ENCODE assay signal across 8 cellular contexts in genomic region chr17:1829189-1829578, GRCh38. TPM values are rescaled to one million over a fixed set of nuclear protein-coding genes. Genes with fewer than 3 reads are reported as not detected.
DNase-seq lines count a peak whose midpoint lies in the region; ATAC-seq and TF ChIP-seq lines count a peak whose summit lies in the region.

No MANE protein-coding gene starts in this region.

- ATAC-seq in HG03196 (IDR thresholded peaks at IDR 0.05; ENCODE audit: unreplicated experiment) (peak; percentile 7), HG02938 (IDR thresholded peaks at IDR 0.05; ENCODE audit: unreplicated experiment) (no peak)
- ATAC-seq in activated CD8-positive, alpha-beta T cell treated with anti-CD3 and anti-CD28 coated beads, Interleukin-2, amount 10 ng/mL, durations not matched to agents 7 days and 5 days, result peak; percentile 12

- H3K27me3 Mint-ChIP-seq in activated CD8-positive, alpha-beta T cell treated with anti-CD3 and anti-CD28 coated beads, Interleukin-2, amount 10 ng/mL, durations not matched to agents 7 days and 5 days (ENCODE audit: low read depth), result no peaks in the 10 kb centered on the region

- no peaks in the 10 kb centered on the region for H3K9me3 ChIP-seq in hepatocyte (ENCODE audit: low read depth)
- H3K9me3 ChIP-seq in skeletal muscle satellite cell (replicated peaks; ENCODE audit: low read length), result no peaks in the 10 kb centered on the region

- H3K4me1 ChIP-seq in hepatocyte (ENCODE audit: insufficient read depth), result peaks cover 6% of the 10 kb centered on the region
- H3K4me1 ChIP-seq in skeletal muscle satellite cell (ENCODE audit: control insufficient read depth, insufficient read depth, low read length), result peaks cover 14% of the 10 kb centered on the region

- CTCF ChIA-PET in activated CD8-positive, alpha-beta T cell treated with anti-CD3 and anti-CD28 coated beads, Interleukin-2, amount 10 ng/mL, durations not matched to agents 7 days and 5 days (lab: Charles Lee), result interaction anchor here (0.7 to 2.5 kb wide), 3 partner anchors 35 to 113 kb away, joined by 3 to 17 read pairs (median 3); no protein-coding TSS in a partner anchor

- H3K4me2 ChIP-seq in hepatocyte (peak overlapping the region; percentile 97), skeletal muscle satellite cell (ENCODE audit: low read length) (peak overlapping the region; percentile 87)

- H3K79me2 ChIP-seq in hepatocyte, result peaks cover 55% of the 10 kb centered on the region

- peak overlapping the region; percentile 83 for H3K27ac ChIP-seq in hepatocyte

- peaks cover 67% of the 10 kb centered on the region for H3K4me1 Mint-ChIP-seq in activated CD8-positive, alpha-beta T cell treated with anti-CD3 and anti-CD28 coated beads, Interleukin-2, amount 10 ng/mL, durations not matched to agents 7 days and 5 days (ENCODE audit: low read depth)

- H4K20me1 ChIP-seq in hepatocyte (ENCODE audit: insufficient read depth, poor library complexity, severe bottlenecking), result no peaks in the 10 kb centered on the region

- POLR2A ChIA-PET in activated CD8-positive, alpha-beta T cell treated with anti-CD3 and anti-CD28 coated beads, Interleukin-2, amount 10 ng/mL, durations not matched to agents 7 days and 5 days (lab: Charles Lee), result interaction anchor here (0.6 to 2.4 kb wide), 14 partner anchors 10 to 507 kb away, joined by 3 to 16 read pairs (median 3); partner anchors contain the start of genes CRK, INPP5K, TSR1 and WDR81

- no peaks in the 10 kb centered on the region for H3K9me3 Mint-ChIP-seq in activated CD8-positive, alpha-beta T cell treated with anti-CD3 and anti-CD28 coated beads, Interleukin-2, amount 10 ng/mL, durations not matched to agents 7 days and 5 days (ENCODE audit: insufficient read depth)

- peak; percentile 53 for DNase-seq in DMS 273 (lab: John Stamatoyannopoulos, UW; ENCODE audit: unreplicated experiment)
- DNase-seq in DMS 273 treated with DMSO at 0.1 percent for 48 hours (lab: John Stamatoyannopoulos, UW), result no peak
- peak; percentile 25 for DNase-seq in activated CD8-positive, alpha-beta T cell treated with anti-CD3 and anti-CD28 coated beads, Interleukin-2, amount 10 ng/mL, durations not matched to agents 7 days and 5 days
- DNase-seq in hepatocyte (ENCODE audit: low spot score), result peak; percentile 37
- no peak for DNase-seq in DMS153 (lab: John Stamatoyannopoulos, UW)

- H2AFZ ChIP-seq in hepatocyte, result peak overlapping the region; percentile 99

- peak overlapping the region; percentile 93 for H3K4me3 ChIP-seq in hepatocyte
- H3K4me3 ChIP-seq in skeletal muscle satellite cell (ENCODE audit: low read length), result peak overlapping the region; percentile 96

- H3K9ac ChIP-seq in skeletal muscle satellite cell (ENCODE audit: low read depth, low read length), result peak overlapping the region; percentile 87

- WGBS in hepatocyte (ENCODE audit: low lambda C conversion rate, missing lambda C conversion rate), result 6% methylated on average over 8 of the region's 13 CpGs

- H3K4me3 Mint-ChIP-seq in activated CD8-positive, alpha-beta T cell treated with anti-CD3 and anti-CD28 coated beads, Interleukin-2, amount 10 ng/mL, durations not matched to agents 7 days and 5 days, result peak overlapping the region; percentile 91

- no peaks in the 10 kb centered on the region for H3K27me3 ChIP-seq in hepatocyte
- H3K27me3 ChIP-seq in skeletal muscle satellite cell (ENCODE audit: control insufficient read depth, insufficient read depth, low read length), result no peaks in the 10 kb centered on the region

- peak overlapping the region; percentile 91 for H3K27ac Mint-ChIP-seq in activated CD8-positive, alpha-beta T cell treated with anti-CD3 and anti-CD28 coated beads, Interleukin-2, amount 10 ng/mL, durations not matched to agents 7 days and 5 days

- peaks cover 53% of the 10 kb centered on the region for H3K36me3 Mint-ChIP-seq in activated CD8-positive, alpha-beta T cell treated with anti-CD3 and anti-CD28 coated beads, Interleukin-2, amount 10 ng/mL, durations not matched to agents 7 days and 5 days (ENCODE audit: low read depth)

- no peaks in the 10 kb centered on the region for H3K9me2 ChIP-seq in hepatocyte (replicated peaks; ENCODE audit: insufficient read depth)

- H3K36me3 ChIP-seq in hepatocyte (replicated peaks; ENCODE audit: insufficient read depth, low read depth) (no peaks in the 10 kb centered on the region), skeletal muscle satellite cell (ENCODE audit: insufficient read depth, low read length) (peaks cover 6% of the 10 kb centered on the region)

- TF ChIP-seq CTCF in hepatocyte (IDR thresholded peaks at IDR 0.05; ENCODE audit: poor library complexity), result no peak

RNA-seq across cellular contexts. Expression of gene SMYD4, which starts 0.5 kb away (rescaled TPM):
- total RNA-seq in activated CD8-positive, alpha-beta T cell treated with anti-CD3 and anti-CD28 coated beads, Interleukin-2, amount 10 ng/mL, durations not matched to agents 7 days and 5 days, result 10 to 100 TPM; 40.3 to 41.7 TPM
- 8.7 and 11.4 TPM in 2 replicates for total RNA-seq in hepatocyte
- 8.5 and 9.5 TPM in 2 replicates for polyA plus RNA-seq in hepatocyte
- 7.6 and 9.6 TPM in 2 replicates for total RNA-seq in skeletal muscle satellite cell (2012; rRNA removed)

RNA-seq across cellular contexts. Expression of gene RPA1, which starts 0.6 kb away (rescaled TPM):
- total RNA-seq in activated CD8-positive, alpha-beta T cell treated with anti-CD3 and anti-CD28 coated beads, Interleukin-2, amount 10 ng/mL, durations not matched to agents 7 days and 5 days, result 100 to 1,000 TPM; 314 to 325 TPM
- 15.2 and 17.6 TPM in 2 replicates for total RNA-seq in hepatocyte
- polyA plus RNA-seq in hepatocyte, result 32.4 and 33.6 TPM in 2 replicates
- 10.6 and 12.2 TPM in 2 replicates for total RNA-seq in skeletal muscle satellite cell (2012; rRNA removed)

Comparison
In these comparisons a context has a peak if more than half of its experiments do, and no peak if none do; other contexts are left out.
1. DNase-seq: peak in DMS 273 (single experiment), activated CD8-positive, alpha-beta T cell treated with anti-CD3 and anti-CD28 coated beads, Interleukin-2, amount 10 ng/mL, durations not matched to agents 7 days and 5 days (single experiment) and hepatocyte (single experiment); none in DMS 273 treated with DMSO at 0.1 percent for 48 hours (single experiment) and DMS153 (single experiment).
2. RNA of gene RPA1, which starts 0.6 kb away (total RNA-seq): 314 to 325 TPM in activated CD8-positive, alpha-beta T cell treated with anti-CD3 and anti-CD28 coated beads, Interleukin-2, amount 10 ng/mL, durations not matched to agents 7 days and 5 days; 15.2 to 17.6 TPM in hepatocyte; every median in the first group is over 10 times any median in the second.